Comparison of ENCODE assay signal across 8 cellular contexts in the genomic region with DNA sequence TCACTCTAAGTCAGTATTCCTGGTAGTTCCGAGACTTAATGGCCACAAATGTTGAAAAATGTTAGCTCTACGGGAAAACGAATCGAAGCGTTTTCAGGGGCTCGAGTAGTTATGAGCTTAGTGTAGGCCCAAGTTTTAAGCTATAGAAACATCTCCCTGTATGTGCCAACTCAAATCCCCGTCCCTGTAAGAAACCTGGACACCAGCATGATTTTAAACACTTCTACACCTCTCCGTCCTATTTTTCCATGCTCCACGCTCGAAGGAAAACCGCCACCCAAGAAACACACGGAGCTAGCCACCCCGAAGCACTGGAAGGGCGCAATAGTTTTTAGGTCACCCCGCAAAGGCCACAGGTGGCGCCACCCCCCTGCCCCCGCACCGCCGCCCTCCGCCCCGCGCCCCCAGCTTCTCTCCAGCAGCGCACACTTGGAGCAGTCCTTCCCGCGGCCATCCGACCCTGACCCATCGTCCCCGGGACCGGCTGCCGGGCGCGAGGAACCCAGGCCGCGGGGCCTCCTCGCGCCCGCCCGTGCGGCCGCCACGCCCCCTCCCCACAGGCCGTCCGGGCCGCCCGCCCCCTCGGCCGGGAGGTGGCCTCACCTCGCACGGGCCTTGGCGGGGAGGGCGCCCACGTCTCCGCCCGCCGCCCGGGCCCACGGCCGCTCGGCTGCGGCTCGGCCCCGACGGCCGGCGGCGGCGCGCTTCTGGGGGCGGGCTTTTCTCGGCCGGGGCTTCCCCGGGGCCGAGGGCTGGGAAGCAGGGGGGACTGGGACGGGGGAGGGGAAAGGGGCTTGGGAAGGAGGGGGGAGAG. TPM values are rescaled to one million over a fixed set of nuclear protein-coding genes. Genes with fewer than 3 reads are reported as not detected.
DNase-seq lines count a peak whose midpoint lies in the region; ATAC-seq, FAIRE-seq and TF ChIP-seq lines count a peak whose summit lies in the region.

No MANE protein-coding gene starts in this region.

- no peak for TF ChIP-seq CTCF in C4-2B (conservative IDR thresholded peaks at IDR 0.05)
- TF ChIP-seq CTCF in OCI-LY7 (conservative IDR thresholded peaks at IDR 0.05; ENCODE audit: low read length): no peak
- TF ChIP-seq CTCF in ascending aorta (IDR thresholded peaks at IDR 0.05): no peak

- no peak for FAIRE-seq in HTR-8/SVneo (lab: Jason Lieb, UNC)

- H3K36me3 ChIP-seq in OCI-LY7 (ENCODE audit: insufficient read depth, low read length) (0 out of 2 replicates have a peak, but pooled peaks cover 4% of the 10 kb centered on the region), ascending aorta (peaks cover 0 to 2% of the 10 kb centered on the region in 2 donors), iPS DF 6.9 (ENCODE audit: control insufficient read depth, insufficient read depth, low read length) (no peaks in the 10 kb centered on the region), skeletal muscle satellite cell (ENCODE audit: insufficient read depth, low read length) (no peaks in the 10 kb centered on the region)

- no CpG with 5 or more reads among the region's 74 CpGs for WGBS in iPS DF 6.9 (ENCODE audit: insufficient coverage, insufficient read length)

- no peaks in the 10 kb centered on the region for H3K9me2 ChIP-seq in OCI-LY7 (ENCODE audit: insufficient read depth, low read length)

- H3K4me2 ChIP-seq in OCI-LY7 (ENCODE audit: low read length) (peak overlapping the region; percentile 81), skeletal muscle satellite cell (ENCODE audit: low read length) (peak overlapping the region; percentile 78)

- intact Hi-C loops in OCI-LY7 (cut with micrococcal nuclease; ENCODE audit: unreplicated experiment) (no loop called here), ascending aorta (cut with DNase I) (loop anchor here (1.0 kb wide), 1 partner anchor 22 kb away; no protein-coding TSS in a partner anchor)

- H3K27me3 ChIP-seq in ascending aorta: no peaks in the 10 kb centered on the region
- H3K27me3 ChIP-seq in iPS DF 6.9 (ENCODE audit: control insufficient read depth, insufficient read depth, low read length): no peaks in the 10 kb centered on the region
- no peaks in the 10 kb centered on the region for H3K27me3 ChIP-seq in skeletal muscle satellite cell (ENCODE audit: control insufficient read depth, insufficient read depth, low read length)

- DNase-seq in OCI-LY7 (ENCODE audit: low spot score) (peak; percentile 78), ascending aorta (ENCODE audit: low spot score in 2 of 2) (peak in 1 of 2 donors; percentile 77), iPS DF 6.9 (ENCODE audit: low read depth, low spot score) (no peak), HTR-8/SVneo (ENCODE audit: insufficient read length, low spot score) (no peak)

- no peaks in the 10 kb centered on the region for H3K9me3 ChIP-seq in OCI-LY7 (ENCODE audit: low read length)
- no peaks in the 10 kb centered on the region for H3K9me3 ChIP-seq in ascending aorta
- H3K9me3 ChIP-seq in iPS DF 6.9 (ENCODE audit: control insufficient read depth, insufficient read depth, low read length): no peaks in the 10 kb centered on the region
- no peaks in the 10 kb centered on the region for H3K9me3 ChIP-seq in skeletal muscle satellite cell (replicated peaks; ENCODE audit: low read length)

- peak overlapping the region; percentile 89 for H3K27ac ChIP-seq in C4-2B
- H3K27ac ChIP-seq in OCI-LY7 (ENCODE audit: low read depth, low read length, poor library complexity, severe bottlenecking): peak overlapping the region; percentile 59
- H3K27ac ChIP-seq in ascending aorta: peak overlapping the region; percentile 94 to 100
- H3K27ac ChIP-seq in iPS DF 6.9 (ENCODE audit: low read length): no peak overlapping the region

- POLR2A ChIA-PET in OCI-LY7 (lab: Charles Lee): interaction anchor here (0.8 to 1.9 kb wide), 7 partner anchors 10 to 93 kb away, joined by 3 to 6 read pairs (median 4); no protein-coding TSS in a partner anchor

- no peak overlapping the region; the same call in 1 of the 2 replicates for H2AFZ ChIP-seq in OCI-LY7 (ENCODE audit: low read length)

- H3K79me2 ChIP-seq in OCI-LY7 (ENCODE audit: insufficient read depth, low read depth, low read length): peaks cover 14% of the 10 kb centered on the region

- H3K4me1 ChIP-seq in OCI-LY7 (ENCODE audit: insufficient read depth, low read length, poor library complexity, severe bottlenecking) (peaks cover 29% of the 10 kb centered on the region), ascending aorta (peaks cover 6 to 7% of the 10 kb centered on the region in 2 donors), iPS DF 6.9 (ENCODE audit: control insufficient read depth, insufficient read depth, low read length) (no peaks in the 10 kb centered on the region), skeletal muscle satellite cell (ENCODE audit: control insufficient read depth, insufficient read depth, low read length) (peaks cover 11% of the 10 kb centered on the region)

- no TSS peak for BruUV-seq in OCI-LY7 (replicated peaks; lab: Mats Ljungman, UMichigan)

- CTCF ChIA-PET in OCI-LY7 (lab: Charles Lee; ENCODE audit: unreplicated experiment): interaction anchor here (1.0 to 1.2 kb wide), 3 partner anchors 9 to 28 kb away, joined by 3 to 12 read pairs (median 5); a partner anchor contains a TSS

- H4K20me1 ChIP-seq in OCI-LY7 (ENCODE audit: insufficient read depth, low read length): no peaks in the 10 kb centered on the region

- peak overlapping the region; percentile 70 for H3K4me3 ChIP-seq in OCI-LY7 (ENCODE audit: low read depth, low read length, poor library complexity, severe bottlenecking)
- peak overlapping the region; percentile 90 to 98 for H3K4me3 ChIP-seq in ascending aorta
- H3K4me3 ChIP-seq in iPS DF 6.9 (ENCODE audit: low read length): peak overlapping the region; percentile 64; the same call in 1 of the 2 replicates
- H3K4me3 ChIP-seq in skeletal muscle satellite cell (ENCODE audit: low read length): peak overlapping the region; percentile 68

- ATAC-seq in GM18867 (IDR thresholded peaks at IDR 0.05; ENCODE audit: unreplicated experiment): peak; percentile 63
- peak; percentile 49 for ATAC-seq in HG03066 (IDR thresholded peaks at IDR 0.05; ENCODE audit: low read depth, unreplicated experiment)

- H3K9ac ChIP-seq in skeletal muscle satellite cell (ENCODE audit: low read depth, low read length): peak overlapping the region; percentile 92

RNA-seq across cellular contexts. Expression of a gene that starts 0.5 kb away (rescaled TPM):
- total RNA-seq in OCI-LY7 (2014; rRNA removed; shearing (Covaris generic)): 15.0 and 25.8 TPM in 2 replicates
- 47.2 and 65.7 TPM in 2 replicates for total RNA-seq in OCI-LY7 (2022)
- 49.5 TPM for total RNA-seq in ascending aorta
- 9.0 and 11.9 TPM in 2 replicates for total RNA-seq in skeletal muscle satellite cell (2012; rRNA removed)

RNA-seq across cellular contexts. Expression of a gene that starts 4.3 kb away (rescaled TPM):
- total RNA-seq in OCI-LY7 (2014; rRNA removed; shearing (Covaris generic)): not detected in 2 replicates
- total RNA-seq in OCI-LY7 (2022) (0.36 and 0.72 TPM in 2 replicates), ascending aorta (not detected)
- total RNA-seq in skeletal muscle satellite cell (2012; rRNA removed): not detected in 2 replicates

RNA-seq across cellular contexts. Expression of a gene that starts 24.8 kb away (rescaled TPM):
- total RNA-seq in OCI-LY7 (2014; rRNA removed; shearing (Covaris generic)): 3.2 and 3.9 TPM in 2 replicates
- total RNA-seq in OCI-LY7 (2022) (3.4 and 4.0 TPM in 2 replicates), ascending aorta (not detected)
- 0.44 and 1.3 TPM in 2 replicates for total RNA-seq in skeletal muscle satellite cell (2012; rRNA removed)

RNA-seq across cellular contexts. Expression of a gene that starts 29.3 kb away (rescaled TPM):
- total RNA-seq in OCI-LY7 (2014; rRNA removed; shearing (Covaris generic)): 3.9 and 4.6 TPM in 2 replicates
- total RNA-seq in OCI-LY7 (2022) (6.0 and 6.5 TPM in 2 replicates), ascending aorta (2.8 TPM)
- total RNA-seq in skeletal muscle satellite cell (2012; rRNA removed): 0.44 and 0.76 TPM in 2 replicates

RNA-seq across cellular contexts. Expression of a gene that starts 49.3 kb away (rescaled TPM):
- total RNA-seq in OCI-LY7 (2014; rRNA removed; shearing (Covaris generic)): 66.2 and 70.1 TPM in 2 replicates
- 105 and 111 TPM in 2 replicates for total RNA-seq in OCI-LY7 (2022)
- 21.6 TPM for total RNA-seq in ascending aorta
- 0.22 TPM in 1 of 2 replicates, not detected in the other for total RNA-seq in skeletal muscle satellite cell (2012; rRNA removed)
